In genomic region chr6:69735029-69735428, GRCh38 we compare ENCODE assay signal across 18 cellular contexts.
DNase-seq lines count a peak whose midpoint lies in the region; TF ChIP-seq lines count a peak whose summit lies in the region.
"Had no signal": no experiment of that assay in that cellular context is flagged by ENCODE, and none has a peak within 500 bp of the region (broad histone marks: within the 10 kb centered on the region; RNA-seq: fewer than 3 reads in every experiment).

No MANE protein-coding gene starts in this region.

- intact Hi-C loops in prostate gland (cut with DNase I) = no loop called here

- H3K4me1 ChIP-seq in HEK293 (ENCODE audit: control insufficient read depth, insufficient read depth, low read length) (no peaks in the 10 kb centered on the region), prostate gland (replicated peaks) (no peaks in the 10 kb centered on the region)
- H3K4me1 ChIP-seq: Caco-2 had no signal

- POLR2A ChIA-PET in HEK293 (lab: Yijun Ruan, JAX) = interaction anchor here (0.7 kb wide), 1 partner anchor 320 kb away, joined by 3 read pairs; no protein-coding TSS in a partner anchor

- H3K9me3 Mint-ChIP-seq in nephron progenitor cell = no peaks in the 10 kb centered on the region
- H3K9me3 Mint-ChIP-seq: CD4-positive, alpha-beta T cell; H9 had no signal

- H3K36me3 ChIP-seq in HEK293 (ENCODE audit: control insufficient read depth in 2 of 2, insufficient read depth in 1 of 2, low read length in 2 of 2) (no peaks in the 10 kb centered on the region; a peak in 1 of 3 replicates), prostate gland (no peaks in the 10 kb centered on the region)

- H3K27ac ChIP-seq in HEK293 (ENCODE audit: extremely low read depth, low read depth, low read length) = no peak overlapping the region
- H3K27ac ChIP-seq in prostate gland = no peak overlapping the region
- H3K27ac ChIP-seq: SK-N-MC had no signal

- no peak overlapping the region for H3K27ac Mint-ChIP-seq in nephron progenitor cell

- peaks cover 11% of the 10 kb centered on the region for H3K4me1 Mint-ChIP-seq in nephron progenitor cell
- H3K4me1 Mint-ChIP-seq: H9 had no signal

- DNase-seq in NCI-H526 treated with DMSO at 0.1 percent for 48 hours (lab: John Stamatoyannopoulos, UW) = peak; percentile 47
- peak; percentile 21 for DNase-seq in glomerular visceral epithelial cell (ENCODE audit: extremely low spot score)
- peak; percentile 2 for DNase-seq in nephron progenitor cell
- DNase-seq in NOMO-1 treated with DMSO at 0.1 percent for 48 hours (lab: John Stamatoyannopoulos, UW; ENCODE audit: unreplicated experiment) = no peak
- no peak for DNase-seq in prostate gland (ENCODE audit: low spot score)
- no peak for DNase-seq in T1000 (lab: John Stamatoyannopoulos, UW)
- no peak for DNase-seq in erythroblast (lab: John Stamatoyannopoulos, UW)
- DNase-seq: Caco-2; CD4-positive, alpha-beta T cell; H9; NCI-H1417; NCI-H187; NCI-H748 treated with DMSO at 0.1 percent for 48 hours; NK-92 treated with Interleukin-12 subunit alpha and Interleukin-12 subunit beta, amount 100 ng/mL, for 24 hours; SHP77 had no signal

- CTCF ChIA-PET in HEK293 (lab: Yijun Ruan, JAX) = interaction anchor here (0.6 to 1.6 kb wide), 7 partner anchors 18 to 901 kb away, joined by 3 to 5 read pairs (median 4); no protein-coding TSS in a partner anchor

- no peaks in the 10 kb centered on the region for H3K27me3 ChIP-seq in prostate gland (replicated peaks; ENCODE audit: insufficient read depth)

- H3K4me3 ChIP-seq in HEK293 (ENCODE audit: low read depth, low read length) (no peak overlapping the region), prostate gland (no peak overlapping the region)
- H3K4me3 ChIP-seq: K562, SK-N-MC had no signal

- TF ChIP-seq CTCF in HEK293 (tag by site-specific recombination; IDR thresholded peaks at IDR 0.05) (no peak), nephron progenitor cell (IDR thresholded peaks at IDR 0.05) (no peak), prostate gland (IDR thresholded peaks at IDR 0.05) (no peak)

- WGBS in prostate gland = 93% methylated on average over 4 of the region's 4 CpGs

- H3K4me3 Mint-ChIP-seq in nephron progenitor cell = no peak overlapping the region
- H3K4me3 Mint-ChIP-seq: CD4-positive, alpha-beta T cell; H9 had no signal

- peaks cover 11% of the 10 kb centered on the region for H3K36me3 Mint-ChIP-seq in nephron progenitor cell (ENCODE audit: low read depth)

- H3K27me3 Mint-ChIP-seq in nephron progenitor cell (ENCODE audit: low read depth, poor library complexity) = no peaks in the 10 kb centered on the region
- H3K27me3 Mint-ChIP-seq: CD4-positive, alpha-beta T cell had no signal

- H3K9me3 ChIP-seq in HEK293 (ENCODE audit: control insufficient read depth, insufficient read depth, low read depth, low read length) = no peaks in the 10 kb centered on the region
- H3K9me3 ChIP-seq in prostate gland = no peaks in the 10 kb centered on the region
- H3K9me3 ChIP-seq: Caco-2 had no signal

- TF ChIP-seq POLR2A in prostate gland (IDR thresholded peaks at IDR 0.05) = no peak
- no peak for TF ChIP-seq POLR2A in erythroblast (IDR thresholded peaks at IDR 0.05; ENCODE audit: low read length)

TF ChIP-seq in HEK293, 187 proteins besides CTCF, POLR2A, EP300 and RAD21:
- TF ChIP-seq EGR2 (tag by site-specific recombination; IDR thresholded peaks at IDR 0.05; ENCODE audit: low read depth) (0 out of 2 replicates have a peak, but pooled peaks have one; percentile 7), ZNF610 (tag by site-specific recombination; IDR thresholded peaks at IDR 0.05; ENCODE audit: borderline replicate concordance) (no peak), ZNF654 (tag by site-specific recombination; IDR thresholded peaks at IDR 0.05; ENCODE audit: low read depth) (no peak), KLF10 (tag by site-specific recombination; IDR thresholded peaks at IDR 0.05) (no peak), RBAK (tag by site-specific recombination; IDR thresholded peaks at IDR 0.05) (no peak), ZNF785 (tag by site-specific recombination; IDR thresholded peaks at IDR 0.05) (no peak), ZFHX2 (tag by site-specific recombination; conservative IDR thresholded peaks at IDR 0.05) (peak; percentile 31; the same call in 1 of the 2 replicates)
TF ChIP-seq in HEK293: peak in this region for 2.

Comparison
In these comparisons a context has a peak if more than half of its experiments do, and no peak if none do; other contexts are left out.
1. DNase-seq: peak in NCI-H526 treated with DMSO at 0.1 percent for 48 hours (single experiment), glomerular visceral epithelial cell (single experiment) and nephron progenitor cell (single experiment); none in NOMO-1 treated with DMSO at 0.1 percent for 48 hours (single experiment), prostate gland (single experiment), T1000 (single experiment) and erythroblast (0 of 2).